Comparison of ENCODE assay signal across 1 cellular context in genomic region chr6:161273752-161274487, GRCh38.
TF ChIP-seq lines count a peak whose summit lies in the region.

A gene with protein sequence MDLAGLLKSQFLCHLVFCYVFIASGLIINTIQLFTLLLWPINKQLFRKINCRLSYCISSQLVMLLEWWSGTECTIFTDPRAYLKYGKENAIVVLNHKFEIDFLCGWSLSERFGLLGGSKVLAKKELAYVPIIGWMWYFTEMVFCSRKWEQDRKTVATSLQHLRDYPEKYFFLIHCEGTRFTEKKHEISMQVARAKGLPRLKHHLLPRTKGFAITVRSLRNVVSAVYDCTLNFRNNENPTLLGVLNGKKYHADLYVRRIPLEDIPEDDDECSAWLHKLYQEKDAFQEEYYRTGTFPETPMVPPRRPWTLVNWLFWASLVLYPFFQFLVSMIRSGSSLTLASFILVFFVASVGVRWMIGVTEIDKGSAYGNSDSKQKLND (minus strand): TSS chr6:161274061. CDS start chr6:161232213, 41,848 bp downstream.

TF ChIP-seq in GM12878, 131 proteins besides CTCF, POLR2A, EP300 and RAD21 (continued from another document and continues in another):
- TF ChIP-seq, protein P1, sequence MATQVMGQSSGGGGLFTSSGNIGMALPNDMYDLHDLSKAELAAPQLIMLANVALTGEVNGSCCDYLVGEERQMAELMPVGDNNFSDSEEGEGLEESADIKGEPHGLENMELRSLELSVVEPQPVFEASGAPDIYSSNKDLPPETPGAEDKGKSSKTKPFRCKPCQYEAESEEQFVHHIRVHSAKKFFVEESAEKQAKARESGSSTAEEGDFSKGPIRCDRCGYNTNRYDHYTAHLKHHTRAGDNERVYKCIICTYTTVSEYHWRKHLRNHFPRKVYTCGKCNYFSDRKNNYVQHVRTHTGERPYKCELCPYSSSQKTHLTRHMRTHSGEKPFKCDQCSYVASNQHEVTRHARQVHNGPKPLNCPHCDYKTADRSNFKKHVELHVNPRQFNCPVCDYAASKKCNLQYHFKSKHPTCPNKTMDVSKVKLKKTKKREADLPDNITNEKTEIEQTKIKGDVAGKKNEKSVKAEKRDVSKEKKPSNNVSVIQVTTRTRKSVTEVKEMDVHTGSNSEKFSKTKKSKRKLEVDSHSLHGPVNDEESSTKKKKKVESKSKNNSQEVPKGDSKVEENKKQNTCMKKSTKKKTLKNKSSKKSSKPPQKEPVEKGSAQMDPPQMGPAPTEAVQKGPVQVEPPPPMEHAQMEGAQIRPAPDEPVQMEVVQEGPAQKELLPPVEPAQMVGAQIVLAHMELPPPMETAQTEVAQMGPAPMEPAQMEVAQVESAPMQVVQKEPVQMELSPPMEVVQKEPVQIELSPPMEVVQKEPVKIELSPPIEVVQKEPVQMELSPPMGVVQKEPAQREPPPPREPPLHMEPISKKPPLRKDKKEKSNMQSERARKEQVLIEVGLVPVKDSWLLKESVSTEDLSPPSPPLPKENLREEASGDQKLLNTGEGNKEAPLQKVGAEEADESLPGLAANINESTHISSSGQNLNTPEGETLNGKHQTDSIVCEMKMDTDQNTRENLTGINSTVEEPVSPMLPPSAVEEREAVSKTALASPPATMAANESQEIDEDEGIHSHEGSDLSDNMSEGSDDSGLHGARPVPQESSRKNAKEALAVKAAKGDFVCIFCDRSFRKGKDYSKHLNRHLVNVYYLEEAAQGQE (IDR thresholded peaks at IDR 0.05; ENCODE audit: low read depth, low read length), result no peak
- no peak for TF ChIP-seq KDM1A (IDR thresholded peaks at IDR 0.05; ENCODE audit: borderline replicate concordance)
- TF ChIP-seq IKZF1 (conservative IDR thresholded peaks at IDR 0.05), result peak; percentile 23
- no peak for TF ChIP-seq BCL11A (IDR thresholded peaks at IDR 0.05; ENCODE audit: low read depth, low read length)
- TF ChIP-seq TBL1XR1 (IDR thresholded peaks at IDR 0.05; ENCODE audit: low read depth, low read length), result no peak
- no peak for TF ChIP-seq LARP7 (IDR thresholded peaks at IDR 0.05)
- no peak for TF ChIP-seq NFYA (IDR thresholded peaks at IDR 0.05; ENCODE audit: borderline replicate concordance, low read depth, low read length)
- no peak for TF ChIP-seq SP1 (IDR thresholded peaks at IDR 0.05; ENCODE audit: low read depth, low read length)
- no peak for TF ChIP-seq KLF5 (IDR thresholded peaks at IDR 0.05; ENCODE audit: partially characterized antibody)
- no peak; the same call in 1 of the 2 replicates for TF ChIP-seq USF2 (IDR thresholded peaks at IDR 0.05; ENCODE audit: borderline replicate concordance, low read depth, low read length)
- no peak for TF ChIP-seq SREBF2 (IDR thresholded peaks at IDR 0.05; ENCODE audit: low read length)
- no peak for TF ChIP-seq NRF1 (conservative IDR thresholded peaks at IDR 0.05; ENCODE audit: low read depth, low read length)
- TF ChIP-seq MAX (IDR thresholded peaks at IDR 0.05; ENCODE audit: low read depth, low read length), result no peak
- TF ChIP-seq NKRF (conservative IDR thresholded peaks at IDR 0.05), result no peak
- TF ChIP-seq HCFC1 (IDR thresholded peaks at IDR 0.05; ENCODE audit: low read length), result no peak
- 0 out of 2 replicates have a peak, but pooled peaks have one; percentile 40 for TF ChIP-seq NBN (IDR thresholded peaks at IDR 0.05)
- no peak for TF ChIP-seq RELA (IDR thresholded peaks at IDR 0.05; ENCODE audit: borderline replicate concordance, partially characterized antibody)
- no peak for TF ChIP-seq ATF3 (IDR thresholded peaks at IDR 0.05; ENCODE audit: borderline replicate concordance, extremely low read depth, low read depth, low read length)
- TF ChIP-seq, protein P2, sequence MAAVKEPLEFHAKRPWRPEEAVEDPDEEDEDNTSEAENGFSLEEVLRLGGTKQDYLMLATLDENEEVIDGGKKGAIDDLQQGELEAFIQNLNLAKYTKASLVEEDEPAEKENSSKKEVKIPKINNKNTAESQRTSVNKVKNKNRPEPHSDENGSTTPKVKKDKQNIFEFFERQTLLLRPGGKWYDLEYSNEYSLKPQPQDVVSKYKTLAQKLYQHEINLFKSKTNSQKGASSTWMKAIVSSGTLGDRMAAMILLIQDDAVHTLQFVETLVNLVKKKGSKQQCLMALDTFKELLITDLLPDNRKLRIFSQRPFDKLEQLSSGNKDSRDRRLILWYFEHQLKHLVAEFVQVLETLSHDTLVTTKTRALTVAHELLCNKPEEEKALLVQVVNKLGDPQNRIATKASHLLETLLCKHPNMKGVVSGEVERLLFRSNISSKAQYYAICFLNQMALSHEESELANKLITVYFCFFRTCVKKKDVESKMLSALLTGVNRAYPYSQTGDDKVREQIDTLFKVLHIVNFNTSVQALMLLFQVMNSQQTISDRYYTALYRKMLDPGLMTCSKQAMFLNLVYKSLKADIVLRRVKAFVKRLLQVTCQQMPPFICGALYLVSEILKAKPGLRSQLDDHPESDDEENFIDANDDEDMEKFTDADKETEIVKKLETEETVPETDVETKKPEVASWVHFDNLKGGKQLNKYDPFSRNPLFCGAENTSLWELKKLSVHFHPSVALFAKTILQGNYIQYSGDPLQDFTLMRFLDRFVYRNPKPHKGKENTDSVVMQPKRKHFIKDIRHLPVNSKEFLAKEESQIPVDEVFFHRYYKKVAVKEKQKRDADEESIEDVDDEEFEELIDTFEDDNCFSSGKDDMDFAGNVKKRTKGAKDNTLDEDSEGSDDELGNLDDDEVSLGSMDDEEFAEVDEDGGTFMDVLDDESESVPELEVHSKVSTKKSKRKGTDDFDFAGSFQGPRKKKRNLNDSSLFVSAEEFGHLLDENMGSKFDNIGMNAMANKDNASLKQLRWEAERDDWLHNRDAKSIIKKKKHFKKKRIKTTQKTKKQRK (IDR thresholded peaks at IDR 0.05; ENCODE audit: low read depth, low read length), result no peak
- TF ChIP-seq YY1 (IDR thresholded peaks at IDR 0.05; ENCODE audit: low read depth, low read length), result no peak
- no peak for TF ChIP-seq BMI1 (IDR thresholded peaks at IDR 0.05; ENCODE audit: borderline replicate concordance)
- peak; percentile 62; the same call in 1 of the 2 replicates for TF ChIP-seq SPI1 (IDR thresholded peaks at IDR 0.05; ENCODE audit: borderline replicate concordance, insufficient read depth, low read depth, low read length)
- TF ChIP-seq BACH1 (IDR thresholded peaks at IDR 0.05; ENCODE audit: borderline replicate concordance), result no peak
- no peak for TF ChIP-seq HDAC2 (IDR thresholded peaks at IDR 0.05)
- TF ChIP-seq E2F4 (IDR thresholded peaks at IDR 0.05; ENCODE audit: low read depth, low read length), result no peak
- TF ChIP-seq, protein P3, sequence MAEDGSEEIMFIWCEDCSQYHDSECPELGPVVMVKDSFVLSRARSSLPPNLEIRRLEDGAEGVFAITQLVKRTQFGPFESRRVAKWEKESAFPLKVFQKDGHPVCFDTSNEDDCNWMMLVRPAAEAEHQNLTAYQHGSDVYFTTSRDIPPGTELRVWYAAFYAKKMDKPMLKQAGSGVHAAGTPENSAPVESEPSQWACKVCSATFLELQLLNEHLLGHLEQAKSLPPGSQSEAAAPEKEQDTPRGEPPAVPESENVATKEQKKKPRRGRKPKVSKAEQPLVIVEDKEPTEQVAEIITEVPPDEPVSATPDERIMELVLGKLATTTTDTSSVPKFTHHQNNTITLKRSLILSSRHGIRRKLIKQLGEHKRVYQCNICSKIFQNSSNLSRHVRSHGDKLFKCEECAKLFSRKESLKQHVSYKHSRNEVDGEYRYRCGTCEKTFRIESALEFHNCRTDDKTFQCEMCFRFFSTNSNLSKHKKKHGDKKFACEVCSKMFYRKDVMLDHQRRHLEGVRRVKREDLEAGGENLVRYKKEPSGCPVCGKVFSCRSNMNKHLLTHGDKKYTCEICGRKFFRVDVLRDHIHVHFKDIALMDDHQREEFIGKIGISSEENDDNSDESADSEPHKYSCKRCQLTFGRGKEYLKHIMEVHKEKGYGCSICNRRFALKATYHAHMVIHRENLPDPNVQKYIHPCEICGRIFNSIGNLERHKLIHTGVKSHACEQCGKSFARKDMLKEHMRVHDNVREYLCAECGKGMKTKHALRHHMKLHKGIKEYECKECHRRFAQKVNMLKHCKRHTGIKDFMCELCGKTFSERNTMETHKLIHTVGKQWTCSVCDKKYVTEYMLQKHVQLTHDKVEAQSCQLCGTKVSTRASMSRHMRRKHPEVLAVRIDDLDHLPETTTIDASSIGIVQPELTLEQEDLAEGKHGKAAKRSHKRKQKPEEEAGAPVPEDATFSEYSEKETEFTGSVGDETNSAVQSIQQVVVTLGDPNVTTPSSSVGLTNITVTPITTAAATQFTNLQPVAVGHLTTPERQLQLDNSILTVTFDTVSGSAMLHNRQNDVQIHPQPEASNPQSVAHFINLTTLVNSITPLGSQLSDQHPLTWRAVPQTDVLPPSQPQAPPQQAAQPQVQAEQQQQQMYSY (CRISPR knock-in tag; IDR thresholded peaks at IDR 0.05), result no peak
- TF ChIP-seq MYC (IDR thresholded peaks at IDR 0.05; ENCODE audit: insufficient read depth, insufficient read length, insufficient replicate concordance, low read length, severe bottlenecking), result no peak
- TF ChIP-seq, protein P4, sequence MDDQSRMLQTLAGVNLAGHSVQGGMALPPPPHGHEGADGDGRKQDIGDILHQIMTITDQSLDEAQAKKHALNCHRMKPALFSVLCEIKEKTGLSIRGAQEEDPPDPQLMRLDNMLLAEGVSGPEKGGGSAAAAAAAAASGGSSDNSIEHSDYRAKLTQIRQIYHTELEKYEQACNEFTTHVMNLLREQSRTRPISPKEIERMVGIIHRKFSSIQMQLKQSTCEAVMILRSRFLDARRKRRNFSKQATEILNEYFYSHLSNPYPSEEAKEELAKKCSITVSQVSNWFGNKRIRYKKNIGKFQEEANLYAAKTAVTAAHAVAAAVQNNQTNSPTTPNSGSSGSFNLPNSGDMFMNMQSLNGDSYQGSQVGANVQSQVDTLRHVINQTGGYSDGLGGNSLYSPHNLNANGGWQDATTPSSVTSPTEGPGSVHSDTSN (IDR thresholded peaks at IDR 0.05; ENCODE audit: insufficient replicate concordance, low read depth, low read length), result no peak
- TF ChIP-seq, protein P5, sequence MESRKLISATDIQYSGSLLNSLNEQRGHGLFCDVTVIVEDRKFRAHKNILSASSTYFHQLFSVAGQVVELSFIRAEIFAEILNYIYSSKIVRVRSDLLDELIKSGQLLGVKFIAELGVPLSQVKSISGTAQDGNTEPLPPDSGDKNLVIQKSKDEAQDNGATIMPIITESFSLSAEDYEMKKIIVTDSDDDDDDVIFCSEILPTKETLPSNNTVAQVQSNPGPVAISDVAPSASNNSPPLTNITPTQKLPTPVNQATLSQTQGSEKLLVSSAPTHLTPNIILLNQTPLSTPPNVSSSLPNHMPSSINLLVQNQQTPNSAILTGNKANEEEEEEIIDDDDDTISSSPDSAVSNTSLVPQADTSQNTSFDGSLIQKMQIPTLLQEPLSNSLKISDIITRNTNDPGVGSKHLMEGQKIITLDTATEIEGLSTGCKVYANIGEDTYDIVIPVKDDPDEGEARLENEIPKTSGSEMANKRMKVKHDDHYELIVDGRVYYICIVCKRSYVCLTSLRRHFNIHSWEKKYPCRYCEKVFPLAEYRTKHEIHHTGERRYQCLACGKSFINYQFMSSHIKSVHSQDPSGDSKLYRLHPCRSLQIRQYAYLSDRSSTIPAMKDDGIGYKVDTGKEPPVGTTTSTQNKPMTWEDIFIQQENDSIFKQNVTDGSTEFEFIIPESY (IDR thresholded peaks at IDR 0.05), result no peak
- no peak for TF ChIP-seq ZNF274 (IDR thresholded peaks at IDR 0.05; ENCODE audit: insufficient read depth, insufficient read length)
- TF ChIP-seq MTA2 (IDR thresholded peaks at IDR 0.05; ENCODE audit: low read depth), result no peak; the same call in 1 of the 2 replicates
- TF ChIP-seq, protein P6, sequence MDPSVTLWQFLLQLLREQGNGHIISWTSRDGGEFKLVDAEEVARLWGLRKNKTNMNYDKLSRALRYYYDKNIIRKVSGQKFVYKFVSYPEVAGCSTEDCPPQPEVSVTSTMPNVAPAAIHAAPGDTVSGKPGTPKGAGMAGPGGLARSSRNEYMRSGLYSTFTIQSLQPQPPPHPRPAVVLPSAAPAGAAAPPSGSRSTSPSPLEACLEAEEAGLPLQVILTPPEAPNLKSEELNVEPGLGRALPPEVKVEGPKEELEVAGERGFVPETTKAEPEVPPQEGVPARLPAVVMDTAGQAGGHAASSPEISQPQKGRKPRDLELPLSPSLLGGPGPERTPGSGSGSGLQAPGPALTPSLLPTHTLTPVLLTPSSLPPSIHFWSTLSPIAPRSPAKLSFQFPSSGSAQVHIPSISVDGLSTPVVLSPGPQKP (IDR thresholded peaks at IDR 0.05; ENCODE audit: low read depth, low read length), result no peak
